Comparison of ENCODE assay signal across 8 cellular contexts in genomic region chr16:58464047-58464915, GRCh38. TPM values are rescaled to one million over a fixed set of nuclear protein-coding genes. Genes with fewer than 3 reads are reported as not detected.
DNase-seq lines count a peak whose midpoint lies in the region; ATAC-seq and TF ChIP-seq lines count a peak whose summit lies in the region.

No MANE protein-coding gene starts in this region.

- ATAC-seq in heart right ventricle (peak; percentile 34 to 61 (median 52)), gastrocnemius medialis (peak in 1 of 2 donors; percentile 32), GM18498 (IDR thresholded peaks at IDR 0.05; ENCODE audit: unreplicated experiment) (no peak)

- H3K4me1 ChIP-seq in heart right ventricle (peaks cover 0 to 69% (median 33%) of the 10 kb centered on the region in 9 donors), gastrocnemius medialis (peaks cover 0 to 7% of the 10 kb centered on the region in 2 donors)

- 1% methylated on average over 74 to 86 of the region's 86 CpGs for WGBS in heart right ventricle, 2 donors

- H3K9me3 ChIP-seq in WERI-Rb-1 (ENCODE audit: severe bottlenecking), result no peaks in the 10 kb centered on the region
- no peaks in the 10 kb centered on the region for H3K9me3 ChIP-seq in heart right ventricle
- no peaks in the 10 kb centered on the region for H3K9me3 ChIP-seq in gastrocnemius medialis

- H3K27ac ChIP-seq in WERI-Rb-1 (no peak overlapping the region), heart right ventricle (peak overlapping the region; percentile 68 to 98 (median 94)), gastrocnemius medialis (peak overlapping the region in 1 of 4 donors; percentile 54)

- in situ Hi-C loops in gastrocnemius medialis (cut with MboI; ENCODE audit: low sequenced_read_pairs in 4 of 4), result no loop called here

- TF ChIP-seq CTCF in WERI-Rb-1 (IDR thresholded peaks at IDR 0.05; ENCODE audit: low read depth, low read length), result no peak
- TF ChIP-seq CTCF in heart right ventricle (IDR thresholded peaks at IDR 0.05), result peak in 1 of 9 donors; percentile 16
- no peak for TF ChIP-seq CTCF in gastrocnemius medialis (IDR thresholded peaks at IDR 0.05 in 4 of 5, conservative IDR thresholded peaks at IDR 0.05 in 1 of 5)

- H3K27me3 ChIP-seq in WERI-Rb-1 (ENCODE audit: insufficient read depth, low read depth, severe bottlenecking) (peaks cover 7% of the 10 kb centered on the region), heart right ventricle (peaks cover 0 to 76% (median 13%) of the 10 kb centered on the region in 7 donors), gastrocnemius medialis (peaks cover 36 to 52% (median 37%) of the 10 kb centered on the region in 3 donors)

- TF ChIP-seq POLR2A in gastrocnemius medialis (IDR thresholded peaks at IDR 0.05), result no peak

- DNase-seq in NCI-H146 (lab: John Stamatoyannopoulos, UW) (peak; percentile 33), NCI-H146 treated with DMSO at 0.1 percent for 48 hours (lab: John Stamatoyannopoulos, UW; ENCODE audit: unreplicated experiment) (no peak), WERI-Rb-1 (peak; percentile 18), heart right ventricle (peak; percentile 46 to 62), gastrocnemius medialis (no peak), AG08395 (ENCODE audit: low spot score) (no peak), SIG-M5 treated with dmso at 0.1 percent for 504 hours (lab: John Stamatoyannopoulos, UW; ENCODE audit: unreplicated experiment) (no peak)

- intact Hi-C loops in heart right ventricle (cut with DNase I) (loop anchor here in 2 of 10 donors (5.0 kb wide), 2 partner anchors 37 to 47 kb away; no protein-coding TSS in a partner anchor), gastrocnemius medialis (cut with DNase I; ENCODE audit: low total_unique reads) (no loop called here)

- H3K4me3 ChIP-seq in WERI-Rb-1 (ENCODE audit: low read depth, low read length), result peak overlapping the region; percentile 65
- peak overlapping the region; percentile 61 to 96 (median 84) for H3K4me3 ChIP-seq in heart right ventricle
- peak overlapping the region; percentile 46 to 69 (median 58) for H3K4me3 ChIP-seq in gastrocnemius medialis

- no peaks in the 10 kb centered on the region for H3K36me3 ChIP-seq in WERI-Rb-1
- H3K36me3 ChIP-seq in heart right ventricle, result peaks cover 0 to 2% (median 0%) of the 10 kb centered on the region in 9 donors
- no peaks in the 10 kb centered on the region for H3K36me3 ChIP-seq in gastrocnemius medialis

RNA-seq across cellular contexts. Expression of gene NDRG4, which starts 35.7 kb away (rescaled TPM):
- total RNA-seq in heart right ventricle (100 to 1,000 TPM; 336 to 821 (median 630) TPM), gastrocnemius medialis (10 to 100 TPM in 2 of 4 donors, 1 to 10 TPM in 2; 2.0 to 13.3 (median 6.5) TPM)
- polyA plus RNA-seq in heart right ventricle, result 100 to 1,000 TPM; 286 to 507 TPM

RNA-seq across cellular contexts. Expression of gene SETD6, which starts 51.0 kb away (rescaled TPM):
- total RNA-seq in heart right ventricle (10 to 100 TPM in 8 of 10 donors, 1 to 10 TPM in 2; 8.9 to 16.0 (median 11.8) TPM), gastrocnemius medialis (10 to 100 TPM; 30.8 to 40.2 (median 38.4) TPM)
- polyA plus RNA-seq in heart right ventricle, result 10 to 100 TPM; 11.8 to 18.9 TPM

Comparison
In these comparisons a context has a peak if more than half of its experiments do, and no peak if none do; other contexts are left out.
1. DNase-seq: peak in NCI-H146 (single experiment), WERI-Rb-1 (single experiment) and heart right ventricle (2 of 2); none in NCI-H146 treated with DMSO at 0.1 percent for 48 hours (single experiment), gastrocnemius medialis (0 of 2), AG08395 (single experiment) and SIG-M5 treated with dmso at 0.1 percent for 504 hours (single experiment).
2. RNA of gene NDRG4, which starts 35.7 kb away (total RNA-seq): 336 to 821 TPM in heart right ventricle; 2.0 to 13.3 TPM in gastrocnemius medialis; every median in the first group is over 10 times any median in the second.
3. Peak in every context shown above with its lines, with median percentiles within 50 percentile points of each other: H3K4me3 ChIP-seq.